Comparison of ENCODE assay signal across 12 cellular contexts in the genomic region with DNA sequence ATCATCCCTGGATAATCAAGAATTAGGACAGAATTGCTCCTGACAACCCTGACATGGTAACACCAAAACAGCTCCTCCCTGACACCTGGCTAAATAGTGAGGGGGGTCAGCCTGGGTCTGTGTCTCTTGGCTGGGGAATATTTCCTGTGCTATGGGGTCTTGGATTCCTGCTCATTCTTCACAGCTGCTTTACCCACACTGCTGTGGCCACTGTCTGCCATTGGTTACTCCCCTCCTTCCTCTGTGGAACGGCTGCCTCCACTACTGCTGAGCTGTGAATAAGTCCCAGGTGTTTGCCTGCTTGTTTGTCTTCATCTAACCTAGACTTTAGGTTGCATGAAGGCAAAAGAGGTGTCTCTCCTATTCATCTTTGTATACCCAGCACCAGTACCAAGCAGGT. TPM values are rescaled to one million over a fixed set of nuclear protein-coding genes. Genes with fewer than 3 reads are reported as not detected.
DNase-seq lines count a peak whose midpoint lies in the region; ATAC-seq and TF ChIP-seq lines count a peak whose summit lies in the region.
"Had no signal": no experiment of that assay in that cellular context is flagged by ENCODE, and none has a peak within 500 bp of the region (broad histone marks: within the 10 kb centered on the region; RNA-seq: fewer than 3 reads in every experiment).

No MANE protein-coding gene starts in this region.

- H3K9me3 Mint-ChIP-seq in activated CD8-positive, alpha-beta T cell treated with anti-CD3 and anti-CD28 coated beads for 36 hours = peaks cover 11% of the 10 kb centered on the region
- H3K9me3 Mint-ChIP-seq in natural killer cell (no peaks in the 10 kb centered on the region), progenitor cell of endocrine pancreas (ENCODE audit: low read depth) (no peaks in the 10 kb centered on the region)

- intact Hi-C loops in activated CD8-positive, alpha-beta T cell treated with anti-CD3 and anti-CD28 coated beads for 36 hours (cut with micrococcal nuclease) = no loop called here
- intact Hi-C loops in natural killer cell (cut with micrococcal nuclease) = loop anchor here (2.0 kb wide), 1 partner anchor 49 kb away; a partner anchor contains a TSS

- H3K36me3 Mint-ChIP-seq in activated CD8-positive, alpha-beta T cell treated with anti-CD3 and anti-CD28 coated beads for 36 hours (ENCODE audit: low read depth) = peaks cover 15% of the 10 kb centered on the region
- H3K36me3 Mint-ChIP-seq in natural killer cell (no peaks in the 10 kb centered on the region), progenitor cell of endocrine pancreas (ENCODE audit: insufficient read depth) (no peaks in the 10 kb centered on the region)
- H3K36me3 Mint-ChIP-seq: mesothelial cell of epicardium had no signal

- H3K27me3 ChIP-seq in HL-60 (ENCODE audit: insufficient read depth, poor library complexity, severe bottlenecking) = no peaks in the 10 kb centered on the region

- H3K4me3 ChIP-seq in GM12865 (ENCODE audit: low read depth, low read length) = no peak overlapping the region
- H3K4me3 ChIP-seq in HL-60 (replicated peaks; ENCODE audit: insufficient read depth, low read length) = no peak overlapping the region
- H3K4me3 ChIP-seq: K562 had no signal

- peak overlapping the region; percentile 98 for H3K27ac ChIP-seq in HL-60 (replicated peaks)

- peaks cover 38% of the 10 kb centered on the region for H3K4me1 Mint-ChIP-seq in activated CD8-positive, alpha-beta T cell treated with anti-CD3 and anti-CD28 coated beads for 36 hours (ENCODE audit: low read depth)
- H3K4me1 Mint-ChIP-seq in natural killer cell (peaks cover 36 to 39% of the 10 kb centered on the region in 2 donors), progenitor cell of endocrine pancreas (ENCODE audit: low read depth) (no peaks in the 10 kb centered on the region)

- ATAC-seq in activated CD8-positive, alpha-beta T cell treated with anti-CD3 and anti-CD28 coated beads for 36 hours = no peak
- no peak for ATAC-seq in natural killer cell
- no peak for ATAC-seq in GM19023 (IDR thresholded peaks at IDR 0.05; ENCODE audit: unreplicated experiment)
- no peak for ATAC-seq in HG02973 (IDR thresholded peaks at IDR 0.05; ENCODE audit: unreplicated experiment)
- ATAC-seq: activated T-cell treated with anti-CD3 and anti-CD28 coated beads, Interleukin-2, amount 50 U/mL, for 4 hours; K562; right cardiac atrium had no signal

- peak overlapping the region; percentile 56 for H3K27ac Mint-ChIP-seq in activated CD8-positive, alpha-beta T cell treated with anti-CD3 and anti-CD28 coated beads for 36 hours
- H3K27ac Mint-ChIP-seq in natural killer cell = peak overlapping the region; percentile 98
- no peak overlapping the region for H3K27ac Mint-ChIP-seq in progenitor cell of endocrine pancreas

- H3K27me3 Mint-ChIP-seq in activated CD8-positive, alpha-beta T cell treated with anti-CD3 and anti-CD28 coated beads for 36 hours = no peaks in the 10 kb centered on the region
- no peaks in the 10 kb centered on the region for H3K27me3 Mint-ChIP-seq in natural killer cell (ENCODE audit: low read depth in 2 of 2)
- no peaks in the 10 kb centered on the region for H3K27me3 Mint-ChIP-seq in progenitor cell of endocrine pancreas

- POLR2A ChIA-PET in activated CD8-positive, alpha-beta T cell treated with anti-CD3 and anti-CD28 coated beads for 36 hours (lab: Charles Lee) = interaction anchor here (1.1 to 1.2 kb wide), 2 partner anchors 33 to 35 kb away, joined by 3 read pairs; a partner anchor contains a TSS

- CTCF ChIA-PET in activated CD8-positive, alpha-beta T cell treated with anti-CD3 and anti-CD28 coated beads for 36 hours (lab: Charles Lee) = interaction anchor here (1.2 to 1.3 kb wide), 2 partner anchors 10 to 12 kb away, joined by 3 to 4 read pairs; no protein-coding TSS in a partner anchor

- no peak for TF ChIP-seq CTCF in GM12865 (IDR thresholded peaks at IDR 0.05; ENCODE audit: insufficient read depth, low read depth, low read length, missing control alignments)
- TF ChIP-seq CTCF in HL-60 (IDR thresholded peaks at IDR 0.05; ENCODE audit: insufficient read depth, low read length) = no peak
- TF ChIP-seq CTCF in activated CD8-positive, alpha-beta T cell treated with anti-CD3 and anti-CD28 coated beads for 36 hours (IDR thresholded peaks at IDR 0.05) = no peak
- TF ChIP-seq CTCF in natural killer cell (IDR thresholded peaks at IDR 0.05) = no peak
- no peak for TF ChIP-seq CTCF in progenitor cell of endocrine pancreas (IDR thresholded peaks at IDR 0.05; ENCODE audit: unreplicated experiment)

- no peak overlapping the region for H3K4me3 Mint-ChIP-seq in activated CD8-positive, alpha-beta T cell treated with anti-CD3 and anti-CD28 coated beads for 36 hours
- peak overlapping the region; percentile 68 for H3K4me3 Mint-ChIP-seq in natural killer cell
- no peak overlapping the region for H3K4me3 Mint-ChIP-seq in progenitor cell of endocrine pancreas (ENCODE audit: low read depth)
- H3K4me3 Mint-ChIP-seq: activated T-cell treated with anti-CD3 and anti-CD28 coated beads, Interleukin-2, amount 50 U/mL, for 4 hours; mesothelial cell of epicardium had no signal

- peak; percentile 17 for DNase-seq in GM12865 (ENCODE audit: low read depth)
- peak in 1 of 2 experiments; percentile 24 for DNase-seq in HL-60 (ENCODE audit: low read depth in 1 of 2, low spot score in 1 of 2)
- DNase-seq in activated CD8-positive, alpha-beta T cell treated with anti-CD3 and anti-CD28 coated beads for 36 hours = no peak
- no peak for DNase-seq in natural killer cell
- no peak for DNase-seq in progenitor cell of endocrine pancreas (ENCODE audit: low spot score, unreplicated experiment)
- DNase-seq: activated T-cell treated with anti-CD3 and anti-CD28 coated beads, Interleukin-2, amount 50 U/mL, for 4 hours; DMS 273 treated with DMSO at 0.1 percent for 48 hours; right cardiac atrium had no signal

RNA-seq across cellular contexts. Expression of a gene that starts 33.9 kb away (rescaled TPM):
- under 1 TPM; 0.11 to 0.22 TPM for total RNA-seq in activated CD8-positive, alpha-beta T cell treated with anti-CD3 and anti-CD28 coated beads for 36 hours
- under 1 TPM; 0.24 to 0.93 (median 0.50) TPM for total RNA-seq in natural killer cell
- total RNA-seq in progenitor cell of endocrine pancreas = not detected in 2 replicates
- total RNA-seq: K562 had no signal

RNA-seq across cellular contexts. Expression of a gene that starts 48.8 kb away (rescaled TPM):
- total RNA-seq in activated CD8-positive, alpha-beta T cell treated with anti-CD3 and anti-CD28 coated beads for 36 hours = 10 to 100 TPM; 37.5 to 39.7 TPM
- total RNA-seq in natural killer cell = 100 to 1,000 TPM in 2 of 3 donors, 10 to 100 TPM in 1; 89.8 to 152 (median 112) TPM
- 42.6 and 47.5 TPM in 2 replicates for total RNA-seq in progenitor cell of endocrine pancreas
